18 cellular contexts compared by ENCODE assay signal in genomic region chr19:1575323-1576241, GRCh38. TPM values are rescaled to one million over a fixed set of nuclear protein-coding genes. Genes with fewer than 3 reads are reported as not detected.
"Had no signal": no experiment of that assay in that cellular context is flagged by ENCODE, and none has a peak within 500 bp of the region (broad histone marks: within the 10 kb centered on the region; RNA-seq: fewer than 3 reads in every experiment).

No MANE protein-coding gene starts in this region.

- H3K9ac ChIP-seq: neural progenitor cell had no signal

- H3K4me1 ChIP-seq: colonic mucosa, neural progenitor cell, SJSA1 had no signal

- H3K4me1 Mint-ChIP-seq: neural progenitor cell had no signal

- H3K27me3 ChIP-seq: colonic mucosa, heart left ventricle, SJSA1 had no signal

- H3K4me3 Mint-ChIP-seq: activated naive CD8-positive, alpha-beta T cell; neural progenitor cell had no signal

- ATAC-seq: heart left ventricle had no signal

- H3K36me3 ChIP-seq: colonic mucosa, neural progenitor cell had no signal

- H3K27ac ChIP-seq: colonic mucosa, heart left ventricle, neural progenitor cell, SJSA1, VCaP had no signal

- H3K36me3 Mint-ChIP-seq: activated naive CD8-positive, alpha-beta T cell had no signal

- H3K4me3 ChIP-seq: colonic mucosa, heart left ventricle, neural progenitor cell, SJSA1, smooth muscle cell had no signal

- H3K4me2 ChIP-seq: neural progenitor cell, smooth muscle cell had no signal

- DNase-seq: activated CD4-positive, alpha-beta T cell treated with anti-CD3 and anti-CD28 coated beads for 4 hours; activated effector memory CD4-positive, alpha-beta T cell treated with Interleukin-2 at 50 U/mL for 16 hours; activated T-cell treated with anti-CD3 and anti-CD28 coated beads, Interleukin-2, amount 50 U/mL, for 1 hour; aorta; colonic mucosa; effector CD4-positive, alpha-beta T cell; mesenchymal stem cell; posterior cingulate gyrus; trophoblast cell had no signal

- H3K27me3 Mint-ChIP-seq: activated naive CD8-positive, alpha-beta T cell had no signal

- H2AFZ ChIP-seq: neural progenitor cell had no signal

- H3K27ac Mint-ChIP-seq: activated naive CD8-positive, alpha-beta T cell; neural progenitor cell had no signal

- H3K9me3 ChIP-seq: colonic mucosa, heart left ventricle, SJSA1 had no signal

RNA-seq across cellular contexts. Expression of gene PLK5, which starts 51.7 kb away (rescaled TPM):
- total RNA-seq: activated CD8-positive, alpha-beta memory T cell treated with anti-CD3 and anti-CD28 coated beads for 36 hours; aorta; colonic mucosa; frontal cortex; SJSA1; smooth muscle cell; subcutaneous adipose tissue had no signal
- polyA plus RNA-seq: smooth muscle cell had no signal
